8 cellular contexts compared by ENCODE assay signal in genomic region chrX:155768036-155768769, GRCh38.
DNase-seq lines count a peak whose midpoint lies in the region; ATAC-seq and TF ChIP-seq lines count a peak whose summit lies in the region.

No MANE protein-coding gene starts in this region.

- H3K4me3 ChIP-seq in HUES64 (ENCODE audit: low read length) (peak overlapping the region; percentile 63), cardiac fibroblast (replicated peaks in 1 of 2; ENCODE audit: low read depth in 2 of 2, low read length in 2 of 2) (peak overlapping the region; percentile 43 to 58), mesodermal cell (ENCODE audit: extremely low read depth, insufficient read depth, low read length, poor library complexity, severe bottlenecking) (peak overlapping the region; percentile 38)

- peaks cover 17% of the 10 kb centered on the region for H3K4me1 ChIP-seq in HUES64 (ENCODE audit: insufficient read depth, low read length)
- H3K4me1 ChIP-seq in mesodermal cell (ENCODE audit: control insufficient read depth, insufficient read depth, low read length, poor library complexity, severe bottlenecking) = peaks cover 6% of the 10 kb centered on the region

- 77% methylated on average over 14 of the region's 21 CpGs for WGBS in HUES64
- WGBS in mesodermal cell (ENCODE audit: insufficient coverage in 2 of 2), 2 experiments = 34 to 65% methylated on average over 4 to 6 of the region's 21 CpGs

- H3K9me3 ChIP-seq in HUES64 (ENCODE audit: insufficient read depth, low read depth, low read length) (peaks cover 38% of the 10 kb centered on the region), mesodermal cell (ENCODE audit: control insufficient read depth, low read length) (peaks cover 5% of the 10 kb centered on the region)

- no peak overlapping the region for H3K9ac ChIP-seq in HUES64 (ENCODE audit: low read depth, low read length)

- no peak for ATAC-seq in left colon
- no peak for ATAC-seq in HG02588 (IDR thresholded peaks at IDR 0.05; ENCODE audit: unreplicated experiment)

- DNase-seq in ACHN (peak; percentile 10), cardiac fibroblast (ENCODE audit: low read depth in 2 of 2) (peak; percentile 9 to 82), left colon (no peak)
- DNase-seq in central memory CD4-positive, alpha-beta T cell = no peak
- no peak for DNase-seq in stimulated activated CD4-positive, alpha-beta T cell treated with anti-CD3 and anti-CD28 coated beads, Interleukin-2, amount 100 ng/mL, for 24 hours

- in situ Hi-C loops in ACHN (cut with HindIII; ENCODE audit: low pct_ligation_motif_present, low pct_unique_long_range_greater_than_20kb, low sequenced_read_pairs) = no loop called here

- intact Hi-C loops in left colon (cut with DNase I, micrococcal nuclease) = no loop called here

- no peaks in the 10 kb centered on the region for H3K27me3 ChIP-seq in HUES64 (ENCODE audit: insufficient read depth, low read length)

- H3K27ac ChIP-seq in HUES64 (ENCODE audit: low read depth, low read length) (no peak overlapping the region), mesodermal cell (ENCODE audit: low read depth, low read length, severe bottlenecking) (no peak overlapping the region)

- TF ChIP-seq CTCF in cardiac fibroblast (IDR thresholded peaks at IDR 0.05; ENCODE audit: low read depth, low read length) = no peak

- H3K36me3 ChIP-seq in HUES64 (ENCODE audit: insufficient read depth, low read length) = no peaks in the 10 kb centered on the region
- H3K36me3 ChIP-seq in mesodermal cell (ENCODE audit: control insufficient read depth, insufficient read depth, low read length) = no peaks in the 10 kb centered on the region

Comparison
In these comparisons a context has a peak if more than half of its experiments do, and no peak if none do; other contexts are left out.
1. DNase-seq: peak in ACHN (single experiment) and cardiac fibroblast (2 of 2); none in left colon (0 of 2), central memory CD4-positive, alpha-beta T cell (single experiment) and stimulated activated CD4-positive, alpha-beta T cell treated with anti-CD3 and anti-CD28 coated beads, Interleukin-2, amount 100 ng/mL, for 24 hours (0 of 2).
2. Peak in every context shown above with its lines, with median percentiles within 50 percentile points of each other: H3K4me3 ChIP-seq.